9 cellular contexts compared by ENCODE assay signal in the genomic region with DNA sequence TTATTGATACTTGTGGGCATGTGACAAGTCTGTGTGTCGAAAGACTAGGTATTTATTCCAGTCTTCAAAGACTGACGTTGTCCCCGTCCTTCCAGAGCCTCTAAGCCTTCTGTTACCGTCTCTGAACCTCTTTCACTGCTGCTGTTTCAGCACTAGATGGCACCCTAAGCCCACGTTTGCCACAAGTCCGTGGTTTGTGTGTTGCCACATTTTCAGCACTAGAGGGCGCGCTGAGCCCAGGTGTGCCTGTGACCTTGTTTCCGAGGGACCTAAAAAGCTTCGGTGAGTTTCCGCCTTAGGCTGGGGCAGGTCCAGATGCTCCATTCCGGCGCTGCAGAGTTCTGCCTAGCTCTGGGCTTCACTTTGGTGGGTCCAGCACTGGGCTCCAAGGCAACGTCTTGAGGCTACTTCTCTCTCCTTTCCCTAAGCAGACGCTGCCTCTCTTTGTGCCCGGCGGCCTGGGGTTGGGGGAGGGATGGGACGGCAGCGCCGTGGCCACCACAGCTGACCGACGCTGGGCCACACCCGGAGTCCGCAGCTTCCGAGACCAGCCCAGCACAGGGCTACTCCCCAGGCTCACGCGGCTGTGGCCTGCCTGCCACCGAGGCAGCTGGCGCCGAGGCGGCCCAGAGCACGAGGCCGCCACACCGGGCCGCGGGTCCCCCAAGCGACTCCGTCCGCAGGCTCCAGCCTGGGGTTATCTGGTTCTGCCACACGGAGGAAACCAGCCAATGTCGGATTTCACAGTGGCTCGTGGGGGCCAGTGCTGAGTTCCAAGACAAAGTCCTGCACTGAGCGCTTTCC.
DNase-seq lines count a peak whose midpoint lies in the region; ATAC-seq and FAIRE-seq lines count a peak whose summit lies in the region.
"Had no signal": no experiment of that assay in that cellular context is flagged by ENCODE, and none has a peak within 500 bp of the region (broad histone marks: within the 10 kb centered on the region; RNA-seq: fewer than 3 reads in every experiment).

No MANE protein-coding gene starts in this region.

- H3K4me1 Mint-ChIP-seq in activated CD4-positive, alpha-beta memory T cell treated with anti-CD3 and anti-CD28 coated beads, Interleukin-2, amount 10 ng/mL, durations not matched to agents 7 days and 5 days: peaks cover 4% of the 10 kb centered on the region

- H3K9me3 Mint-ChIP-seq in activated CD4-positive, alpha-beta memory T cell treated with anti-CD3 and anti-CD28 coated beads, Interleukin-2, amount 10 ng/mL, durations not matched to agents 7 days and 5 days: no peaks in the 10 kb centered on the region

- H3K27me3 ChIP-seq in BLaER1: no peaks in the 10 kb centered on the region

- DNase-seq in GM19239 (ENCODE audit: insufficient read length, low spot score) (peak; percentile 65), NCI-H82 (lab: John Stamatoyannopoulos, UW) (peak; percentile 74), ecto neural progenitor cell (ENCODE audit: low spot score) (peak; percentile 84), medulla oblongata (ENCODE audit: extremely low spot score) (peak; percentile 86)
- DNase-seq in activated CD4-positive, alpha-beta memory T cell treated with anti-CD3 and anti-CD28 coated beads, Interleukin-2, amount 10 ng/mL, durations not matched to agents 7 days and 5 days: peak; percentile 85
- peak; percentile 53 for DNase-seq in stimulated activated CD8-positive, alpha-beta memory T cell treated with anti-CD3 and anti-CD28 coated beads, Interleukin-12 subunit alpha, Interleukin-12 subunit beta, amount 100 ng/mL, for 4 hours (ENCODE audit: low read depth)

- H3K27ac ChIP-seq in BLaER1: peak overlapping the region; percentile 33; the same call in 1 of the 2 replicates

- H3K4me1 ChIP-seq in BLaER1: peaks cover 48% of the 10 kb centered on the region

- peak; percentile 97 for FAIRE-seq in GM19239 (lab: Jason Lieb, UNC)
- FAIRE-seq: TTC549 had no signal

- no peak overlapping the region for H3K4me3 ChIP-seq in BLaER1

- no peaks in the 10 kb centered on the region for H3K9me3 ChIP-seq in BLaER1

- no peaks in the 10 kb centered on the region for H3K36me3 ChIP-seq in BLaER1

- H4K20me1 ChIP-seq in BLaER1: no peaks in the 10 kb centered on the region

- peak overlapping the region; percentile 63 for H3K4me2 ChIP-seq in BLaER1

- no peak overlapping the region; the same call in 1 of the 2 replicates for H3K9ac ChIP-seq in BLaER1

- POLR2A ChIA-PET in activated CD4-positive, alpha-beta memory T cell treated with anti-CD3 and anti-CD28 coated beads, Interleukin-2, amount 10 ng/mL, durations not matched to agents 7 days and 5 days (lab: Charles Lee): no interaction called here

- H3K27me3 Mint-ChIP-seq in activated CD4-positive, alpha-beta memory T cell treated with anti-CD3 and anti-CD28 coated beads, Interleukin-2, amount 10 ng/mL, durations not matched to agents 7 days and 5 days: peaks cover 3% of the 10 kb centered on the region

- no peak overlapping the region for H3K27ac Mint-ChIP-seq in activated CD4-positive, alpha-beta memory T cell treated with anti-CD3 and anti-CD28 coated beads, Interleukin-2, amount 10 ng/mL, durations not matched to agents 7 days and 5 days

- ATAC-seq in HG03378 (IDR thresholded peaks at IDR 0.05; ENCODE audit: unreplicated experiment): peak; percentile 92

- no peaks in the 10 kb centered on the region for H3K36me3 Mint-ChIP-seq in activated CD4-positive, alpha-beta memory T cell treated with anti-CD3 and anti-CD28 coated beads, Interleukin-2, amount 10 ng/mL, durations not matched to agents 7 days and 5 days (ENCODE audit: low read depth)

- CTCF ChIA-PET in activated CD4-positive, alpha-beta memory T cell treated with anti-CD3 and anti-CD28 coated beads, Interleukin-2, amount 10 ng/mL, durations not matched to agents 7 days and 5 days (lab: Charles Lee): interaction anchor here (0.7 to 1.7 kb wide), 10 partner anchors 9 to 697 kb away, joined by 3 to 9 read pairs (median 4); no protein-coding TSS in a partner anchor

- H3K4me3 Mint-ChIP-seq in activated CD4-positive, alpha-beta memory T cell treated with anti-CD3 and anti-CD28 coated beads, Interleukin-2, amount 10 ng/mL, durations not matched to agents 7 days and 5 days: no peak overlapping the region
